Comparison of ENCODE assay signal across 1 cellular context in genomic region chr4:184548651-184549341, GRCh38.
TF ChIP-seq lines count a peak whose summit lies in the region.

No MANE protein-coding gene starts in this region.

TF ChIP-seq in IMR-90, 13 proteins besides CTCF, POLR2A, EP300 and RAD21 (continued from another document):
- TF ChIP-seq, protein P1, sequence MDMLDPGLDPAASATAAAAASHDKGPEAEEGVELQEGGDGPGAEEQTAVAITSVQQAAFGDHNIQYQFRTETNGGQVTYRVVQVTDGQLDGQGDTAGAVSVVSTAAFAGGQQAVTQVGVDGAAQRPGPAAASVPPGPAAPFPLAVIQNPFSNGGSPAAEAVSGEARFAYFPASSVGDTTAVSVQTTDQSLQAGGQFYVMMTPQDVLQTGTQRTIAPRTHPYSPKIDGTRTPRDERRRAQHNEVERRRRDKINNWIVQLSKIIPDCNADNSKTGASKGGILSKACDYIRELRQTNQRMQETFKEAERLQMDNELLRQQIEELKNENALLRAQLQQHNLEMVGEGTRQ (IDR thresholded peaks at IDR 0.05; ENCODE audit: low read depth, low read length): no peak
